11 cellular contexts compared by ENCODE assay signal in the genomic region with DNA sequence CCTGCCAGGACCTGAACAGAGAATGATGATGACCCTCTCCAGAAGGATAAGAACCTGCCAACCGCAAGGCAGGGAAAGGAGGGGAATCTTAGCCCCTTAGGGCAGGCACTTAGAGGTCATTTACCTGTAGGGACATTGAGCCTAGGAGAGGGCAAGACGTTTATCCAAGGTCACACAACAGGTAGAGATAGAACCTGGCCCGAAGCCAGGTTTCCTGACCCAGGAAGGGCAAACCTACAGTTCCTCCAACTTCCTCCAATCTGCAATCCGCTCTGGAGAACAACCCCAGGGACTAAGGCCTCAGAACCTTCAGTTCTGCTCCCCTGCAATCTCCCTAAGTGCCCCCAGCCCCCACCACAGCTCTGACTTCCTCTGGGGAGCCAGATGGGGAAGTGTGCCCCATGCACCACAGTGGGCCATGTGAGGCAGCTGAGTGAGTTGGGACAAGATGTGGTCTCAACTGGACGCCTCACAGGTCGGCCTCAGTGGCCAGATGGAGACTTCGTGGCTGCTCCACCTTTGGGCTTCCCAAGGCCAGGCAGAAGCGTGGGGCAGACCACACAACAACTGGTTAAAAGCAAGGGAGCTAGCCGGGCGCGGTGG. TPM values are rescaled to one million over a fixed set of nuclear protein-coding genes. Genes with fewer than 3 reads are reported as not detected.
DNase-seq lines count a peak whose midpoint lies in the region; ATAC-seq and TF ChIP-seq lines count a peak whose summit lies in the region.
"Had no signal": no experiment of that assay in that cellular context is flagged by ENCODE, and none has a peak within 500 bp of the region (broad histone marks: within the 10 kb centered on the region; RNA-seq: fewer than 3 reads in every experiment).

No MANE protein-coding gene starts in this region.

- no peak overlapping the region for H2AFZ ChIP-seq in DND-41 (ENCODE audit: low read depth, low read length)

- H3K4me1 ChIP-seq in DND-41 (ENCODE audit: insufficient read depth, low read length) (peaks cover 40% of the 10 kb centered on the region), BE2C (peaks cover 7% of the 10 kb centered on the region; the same call in 1 of the 2 replicates)

- no peak overlapping the region for H3K9ac ChIP-seq in DND-41 (ENCODE audit: low read depth, low read length)

- peaks cover 41% of the 10 kb centered on the region for H3K79me2 ChIP-seq in DND-41 (ENCODE audit: insufficient read depth, low read length)

- H3K36me3 ChIP-seq in DND-41 (ENCODE audit: insufficient read depth, low read length) (peaks cover 11% of the 10 kb centered on the region), BE2C (no peaks in the 10 kb centered on the region)
- H3K36me3 ChIP-seq: uterus had no signal

- DNase-seq in DND-41: no peak
- DNase-seq in NOMO-1 treated with dmso at 0.1 percent for 144 hours (lab: John Stamatoyannopoulos, UW; ENCODE audit: unreplicated experiment): peak; percentile 70
- DNase-seq in germinal center (ENCODE audit: low spot score): peak; percentile 39
- DNase-seq in sciatic nerve (ENCODE audit: low spot score): peak; percentile 72
- DNase-seq in BE2C: no peak
- DNase-seq in epidermal melanocyte (ENCODE audit: insufficient read length, low spot score): no peak
- DNase-seq in NCI-H524 treated with DMSO at 0.1 percent for 48 hours (lab: John Stamatoyannopoulos, UW): no peak
- DNase-seq: foreskin melanocyte; stimulated activated CD4-positive, alpha-beta T cell treated with anti-CD3 and anti-CD28 coated beads, Interleukin-4, amount 100 ng/mL, for 1 hour; uterus had no signal

- peak overlapping the region; percentile 75 for H3K27ac ChIP-seq in DND-41 (ENCODE audit: low read length)

- no peak for TF ChIP-seq CTCF in DND-41 (IDR thresholded peaks at IDR 0.05; ENCODE audit: borderline replicate concordance, extremely low read depth, low read length, poor library complexity, severe bottlenecking)
- TF ChIP-seq CTCF in BE2C (IDR thresholded peaks at IDR 0.05; ENCODE audit: low read depth, low read length): no peak

- H4K20me1 ChIP-seq in DND-41 (ENCODE audit: insufficient read depth, low read length): peaks cover 28% of the 10 kb centered on the region

- no peak for ATAC-seq in DND-41 (ENCODE audit: insufficient read depth, low read depth)
- ATAC-seq in sciatic nerve: peak; percentile 7
- ATAC-seq in GM21381 (IDR thresholded peaks at IDR 0.05; ENCODE audit: unreplicated experiment): no peak

- no peaks in the 10 kb centered on the region for H3K9me3 ChIP-seq in DND-41 (ENCODE audit: insufficient read depth, low read length, severe bottlenecking)
- H3K9me3 ChIP-seq in BE2C: no peaks in the 10 kb centered on the region
- H3K9me3 ChIP-seq: uterus had no signal

- intact Hi-C loops in sciatic nerve (cut with DNase I): no loop called here

- no peaks in the 10 kb centered on the region for H3K27me3 ChIP-seq in DND-41 (ENCODE audit: insufficient read depth, low read length, poor library complexity)
- no peaks in the 10 kb centered on the region for H3K27me3 ChIP-seq in BE2C
- H3K27me3 ChIP-seq: uterus had no signal

- H3K4me3 ChIP-seq in DND-41 (ENCODE audit: low read depth in 1 of 2, low read length in 2 of 2) (no peak overlapping the region), BE2C (ENCODE audit: low read depth, low read length) (no peak overlapping the region)

- H3K4me2 ChIP-seq in DND-41 (ENCODE audit: insufficient read depth, low read length): no peak overlapping the region

RNA-seq across cellular contexts. Expression of gene PSAP, which starts 1.4 kb away (rescaled TPM):
- total RNA-seq in sciatic nerve: 920 TPM
- 1,064 TPM for polyA plus RNA-seq in BE2C (2012; ENCODE audit: insufficient read depth, insufficient read length, low read depth)

Comparison
In these comparisons a context has a peak if more than half of its experiments do, and no peak if none do; other contexts are left out.
1. DNase-seq: peak in NOMO-1 treated with dmso at 0.1 percent for 144 hours (single experiment), germinal center (single experiment) and sciatic nerve (single experiment); none in DND-41 (single experiment), BE2C (single experiment), epidermal melanocyte (single experiment) and NCI-H524 treated with DMSO at 0.1 percent for 48 hours (single experiment).